ENCODE assay signal across 1 cellular context in the genomic region with DNA sequence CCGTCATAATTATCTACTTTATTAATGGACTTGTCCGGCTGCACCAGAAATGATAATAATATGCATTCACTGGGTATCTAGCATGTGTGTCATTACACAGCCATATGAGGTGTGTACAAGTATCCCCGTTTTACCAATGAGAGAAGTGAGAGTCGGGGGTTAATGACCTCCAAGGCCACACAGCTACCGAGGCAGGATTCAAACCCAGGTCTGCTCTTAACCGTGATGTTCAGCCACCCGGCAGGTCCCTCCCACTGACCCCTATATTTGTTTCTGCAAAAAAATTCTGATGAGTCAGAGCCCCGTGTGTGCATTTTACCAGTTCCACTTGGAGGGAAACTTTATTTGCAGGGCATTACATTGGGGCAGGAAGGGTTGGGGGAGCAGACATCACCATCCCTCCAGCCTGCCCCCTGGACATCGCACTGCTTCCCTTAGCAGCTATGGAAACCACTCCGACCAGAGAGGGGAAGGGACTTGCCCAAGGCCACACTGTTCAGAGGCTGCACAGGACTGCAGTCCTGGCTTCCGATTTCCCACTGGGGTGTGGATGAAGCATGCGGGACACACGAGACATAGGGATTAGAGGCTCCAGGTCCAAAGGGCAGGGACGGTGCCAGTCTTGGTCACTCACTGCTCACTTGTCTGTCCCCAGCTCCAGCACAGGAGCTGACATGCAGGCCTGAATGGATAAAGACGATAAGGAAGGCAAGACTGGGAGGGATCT.
A peak's percentile ranks its signal among the peaks of the same experiment; 100 is the strongest.
TF ChIP-seq lines count a peak whose summit lies in the region.

No MANE protein-coding gene starts in this region.

TF ChIP-seq in K562, 482 proteins besides CTCF, POLR2A, EP300 and RAD21 (continued from another document):
- peak; percentile 35; the same call in 1 of the 2 replicates for TF ChIP-seq ZNF592 (IDR thresholded peaks at IDR 0.05)
- no peak for TF ChIP-seq TOE1 (IDR thresholded peaks at IDR 0.05; ENCODE audit: borderline replicate concordance)
- no peak for TF ChIP-seq TOE1 (CRISPR knock-in tag; IDR thresholded peaks at IDR 0.05; ENCODE audit: borderline replicate concordance, low read depth)
- TF ChIP-seq NFRKB (IDR thresholded peaks at IDR 0.05; ENCODE audit: low read depth) = no peak
- TF ChIP-seq FOXK1 (CRISPR knock-in tag; IDR thresholded peaks at IDR 0.05; ENCODE audit: borderline replicate concordance) = no peak
- TF ChIP-seq, protein P1, sequence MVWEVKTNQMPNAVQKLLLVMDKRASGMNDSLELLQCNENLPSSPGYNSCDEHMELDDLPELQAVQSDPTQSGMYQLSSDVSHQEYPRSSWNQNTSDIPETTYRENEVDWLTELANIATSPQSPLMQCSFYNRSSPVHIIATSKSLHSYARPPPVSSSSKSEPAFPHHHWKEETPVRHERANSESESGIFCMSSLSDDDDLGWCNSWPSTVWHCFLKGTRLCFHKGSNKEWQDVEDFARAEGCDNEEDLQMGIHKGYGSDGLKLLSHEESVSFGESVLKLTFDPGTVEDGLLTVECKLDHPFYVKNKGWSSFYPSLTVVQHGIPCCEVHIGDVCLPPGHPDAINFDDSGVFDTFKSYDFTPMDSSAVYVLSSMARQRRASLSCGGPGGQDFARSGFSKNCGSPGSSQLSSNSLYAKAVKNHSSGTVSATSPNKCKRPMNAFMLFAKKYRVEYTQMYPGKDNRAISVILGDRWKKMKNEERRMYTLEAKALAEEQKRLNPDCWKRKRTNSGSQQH (CRISPR knock-in tag; IDR thresholded peaks at IDR 0.05) = no peak
- TF ChIP-seq SP2 (IDR thresholded peaks at IDR 0.05; ENCODE audit: extremely low read depth, low read depth, low read length, poor library complexity, severe bottlenecking) = no peak
- TF ChIP-seq SAFB2 (IDR thresholded peaks at IDR 0.05; ENCODE audit: borderline replicate concordance, low read depth, low read length, severe bottlenecking) = no peak
- TF ChIP-seq, protein P2, sequence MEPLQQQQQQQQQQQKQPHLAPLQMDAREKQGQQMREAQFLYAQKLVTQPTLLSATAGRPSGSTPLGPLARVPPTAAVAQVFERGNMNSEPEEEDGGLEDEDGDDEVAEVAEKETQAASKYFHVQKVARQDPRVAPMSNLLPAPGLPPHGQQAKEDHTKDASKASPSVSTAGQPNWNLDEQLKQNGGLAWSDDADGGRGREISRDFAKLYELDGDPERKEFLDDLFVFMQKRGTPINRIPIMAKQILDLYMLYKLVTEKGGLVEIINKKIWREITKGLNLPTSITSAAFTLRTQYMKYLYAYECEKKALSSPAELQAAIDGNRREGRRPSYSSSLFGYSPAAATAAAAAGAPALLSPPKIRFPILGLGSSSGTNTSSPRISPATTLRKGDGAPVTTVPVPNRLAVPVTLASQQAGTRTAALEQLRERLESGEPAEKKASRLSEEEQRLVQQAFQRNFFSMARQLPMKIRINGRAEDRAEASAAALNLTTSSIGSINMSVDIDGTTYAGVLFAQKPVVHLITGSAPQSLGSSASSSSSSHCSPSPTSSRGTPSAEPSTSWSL (CRISPR knock-in tag; IDR thresholded peaks at IDR 0.05; ENCODE audit: borderline replicate concordance) = no peak
- no peak; the same call in 1 of the 2 replicates for TF ChIP-seq BHLHE40 (IDR thresholded peaks at IDR 0.05; ENCODE audit: low read length)
